ENCODE assay signal across 1 cellular context in genomic region chr11:2656859-2657258, GRCh38.
TF ChIP-seq lines count a peak whose summit lies in the region.

No MANE protein-coding gene starts in this region.

TF ChIP-seq in HepG2, 621 proteins besides CTCF, POLR2A, EP300 and RAD21 (continued from another document):
- TF ChIP-seq RBM22 (optimal IDR thresholded peaks at IDR 0.05; ENCODE audit: low read length) (peak; percentile 100), ZNF451 (CRISPR knock-in tag; IDR thresholded peaks at IDR 0.05) (no peak), CREBL2 (CRISPR knock-in tag; IDR thresholded peaks at IDR 0.05; ENCODE audit: borderline replicate concordance) (no peak), CREM (IDR thresholded peaks at IDR 0.05) (no peak), CREM (CRISPR knock-in tag; IDR thresholded peaks at IDR 0.05) (no peak), POLR2G (IDR thresholded peaks at IDR 0.05; ENCODE audit: low read depth, low read length) (peak; percentile 55; the same call in 1 of the 2 replicates)
